ENCODE assay signal across 27 cellular contexts in the genomic region with DNA sequence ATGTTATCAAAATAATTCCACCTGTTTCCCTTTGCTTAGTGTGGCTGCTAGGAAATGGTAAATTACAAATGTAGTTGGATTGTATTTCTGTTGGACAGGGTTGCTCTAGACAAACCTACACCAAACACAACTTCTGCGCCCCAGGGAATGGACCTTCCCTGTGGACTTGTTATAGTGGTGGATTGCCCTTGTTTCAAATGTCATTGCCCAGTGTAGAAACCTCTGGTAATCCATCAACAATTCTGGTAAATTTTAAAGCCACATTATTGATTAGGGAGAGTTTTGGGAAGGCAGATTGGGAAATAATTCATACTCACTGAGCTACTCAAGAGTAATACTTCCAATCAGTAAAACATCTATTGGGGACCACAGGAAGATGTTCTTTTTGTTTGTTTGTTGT.
"Had no signal": no experiment of that assay in that cellular context is flagged by ENCODE, and none has a peak within 500 bp of the region (broad histone marks: within the 10 kb centered on the region; RNA-seq: fewer than 3 reads in every experiment).

No MANE protein-coding gene starts in this region.

- H3K9me3 Mint-ChIP-seq: activated T-cell treated with anti-CD3 and anti-CD28 coated beads, Interleukin-2, amount 50 U/mL, for 4 hours; effector memory CD8-positive, alpha-beta T cell; stimulated activated effector memory CD8-positive, alpha-beta T cell treated with anti-CD3 and anti-CD28 coated beads, Interleukin-12 subunit alpha, Interleukin-12 subunit beta, amount 100 ng/mL, for 72 hours; stimulated activated naive CD8-positive, alpha-beta T cell treated with anti-CD3 and anti-CD28 coated beads, Interleukin-15, amount 100 ng/mL, for 72 hours; type B pancreatic cell had no signal

- H3K9me3 ChIP-seq: gastroesophageal sphincter, neutrophil, uterus had no signal

- DNase-seq: activated CD4-positive, alpha-beta T cell treated with anti-CD3 and anti-CD28 coated beads, Interleukin-2, amount 50 U/mL, for 4 hours; activated naive CD4-positive, alpha-beta T cell treated with Interleukin-2 at 50 U/mL for 16 hours; activated T-cell treated with anti-CD3 and anti-CD28 coated beads, Interleukin-2, amount 50 U/mL, for 4 hours; amniotic stem cell; brain microvascular endothelial cell; effector memory CD8-positive, alpha-beta T cell; erythroblast; hippocampal formation; left cardiac atrium; midbrain; nephron progenitor cell; retina; stimulated activated CD4-positive, alpha-beta T cell treated with anti-CD3 and anti-CD28 coated beads, Interleukin-12 subunit alpha, Interleukin-12 subunit beta, amount 100 ng/mL, for 4 hours; stimulated activated CD4-positive, alpha-beta T cell treated with anti-CD3 and anti-CD28 coated beads, Interleukin-4, amount 100 ng/mL, for 1 hour; stimulated activated naive CD8-positive, alpha-beta T cell treated with anti-CD3 and anti-CD28 coated beads, Interleukin-15, amount 100 ng/mL, for 72 hours; substantia nigra; T-helper 2 cell; uterus had no signal

- H3K36me3 ChIP-seq: brain microvascular endothelial cell, gastroesophageal sphincter, neutrophil, uterus had no signal

- H3K27ac Mint-ChIP-seq: nephron progenitor cell, progenitor cell of endocrine pancreas, type B pancreatic cell, WTC11 had no signal

- H3K27me3 Mint-ChIP-seq: effector memory CD8-positive, alpha-beta T cell; progenitor cell of endocrine pancreas; stimulated activated naive CD8-positive, alpha-beta T cell treated with anti-CD3 and anti-CD28 coated beads, Interleukin-15, amount 100 ng/mL, for 72 hours; type B pancreatic cell had no signal

- H3K4me3 ChIP-seq: coronary artery, gastroesophageal sphincter, skin epidermis, uterus had no signal

- H3K4me3 Mint-ChIP-seq: activated T-cell treated with anti-CD3 and anti-CD28 coated beads, Interleukin-2, amount 50 U/mL, for 4 hours; effector memory CD8-positive, alpha-beta T cell; nephron progenitor cell; stimulated activated effector memory CD8-positive, alpha-beta T cell treated with anti-CD3 and anti-CD28 coated beads, Interleukin-12 subunit alpha, Interleukin-12 subunit beta, amount 100 ng/mL, for 72 hours; stimulated activated naive CD8-positive, alpha-beta T cell treated with anti-CD3 and anti-CD28 coated beads, Interleukin-15, amount 100 ng/mL, for 72 hours; type B pancreatic cell; WTC11 had no signal

- H3K27me3 ChIP-seq: brain microvascular endothelial cell, gastroesophageal sphincter, neutrophil, uterus had no signal

- ATAC-seq: activated T-cell treated with anti-CD3 and anti-CD28 coated beads, Interleukin-2, amount 50 U/mL, for 4 hours; effector memory CD8-positive, alpha-beta T cell; gastroesophageal sphincter; left cardiac atrium; sciatic nerve; stimulated activated effector memory CD8-positive, alpha-beta T cell treated with anti-CD3 and anti-CD28 coated beads, Interleukin-12 subunit alpha, Interleukin-12 subunit beta, amount 100 ng/mL, for 72 hours; stimulated activated naive CD8-positive, alpha-beta T cell treated with anti-CD3 and anti-CD28 coated beads, Interleukin-15, amount 100 ng/mL, for 72 hours; WTC11 had no signal

- H3K36me3 Mint-ChIP-seq: WTC11 had no signal

- H3K27ac ChIP-seq: brain microvascular endothelial cell, coronary artery, gastroesophageal sphincter, neutrophil, skin epidermis, uterus had no signal
